Comparison of ENCODE assay signal across 8 cellular contexts in the genomic region with DNA sequence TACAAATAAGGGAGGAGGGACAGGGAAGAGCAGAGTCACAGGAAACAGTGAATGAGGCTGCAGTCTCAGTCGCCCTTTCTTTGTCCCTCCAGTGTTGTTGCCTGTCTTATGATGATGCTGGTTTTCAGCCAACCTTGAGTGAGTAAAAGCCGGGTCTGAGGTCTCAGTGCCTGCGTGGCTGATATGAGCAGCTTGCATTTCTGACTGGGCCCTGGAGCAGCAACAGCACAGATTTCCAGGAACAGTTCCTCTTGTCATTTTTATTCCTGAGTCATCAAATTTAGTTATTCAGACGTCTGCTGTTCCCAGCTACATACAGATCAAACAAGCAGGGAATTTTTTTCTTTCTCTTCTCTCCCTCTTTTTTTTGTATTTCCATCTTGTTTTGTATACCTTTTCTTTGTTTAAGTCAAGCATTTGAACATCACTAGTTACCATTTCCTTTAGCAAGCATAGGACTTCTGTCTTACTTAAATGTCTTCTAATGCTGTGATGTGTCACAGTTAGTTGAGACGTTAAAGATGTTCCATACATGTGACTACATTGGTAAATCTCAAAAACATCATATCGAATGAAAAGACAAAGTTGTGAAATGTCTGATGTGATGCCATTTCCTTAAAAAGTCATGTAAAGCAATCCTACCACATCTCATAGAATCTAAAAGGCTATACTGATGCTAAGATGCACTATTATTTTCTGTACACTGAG. TPM values are rescaled to one million over a fixed set of nuclear protein-coding genes. Genes with fewer than 3 reads are reported as not detected.
DNase-seq lines count a peak whose midpoint lies in the region; ATAC-seq lines count a peak whose summit lies in the region.

No MANE protein-coding gene starts in this region.

- ATAC-seq in GM21367 (IDR thresholded peaks at IDR 0.05; ENCODE audit: unreplicated experiment), result no peak

- peak; percentile 52 to 61 for DNase-seq in AML-193 (lab: John Stamatoyannopoulos, UW)
- peak; percentile 16 to 21 for DNase-seq in Kasumi-1 (lab: John Stamatoyannopoulos, UW)
- peak; percentile 38 for DNase-seq in activated naive CD4-positive, alpha-beta T cell treated with anti-CD3 and anti-CD28 coated beads, Interleukin-2, amount 50 U/mL, for 16 hours
- DNase-seq in iPS-NIHi7 (ENCODE audit: extremely low spot score), result peak; percentile 16
- peak; percentile 33 for DNase-seq in stimulated activated CD4-positive, alpha-beta T cell treated with anti-CD3 and anti-CD28 coated beads, Interleukin-4, amount 100 ng/mL, for 1 hour
- DNase-seq in dermis blood vessel endothelial cell, result no peak
- no peak for DNase-seq in SW480 (ENCODE audit: low spot score)

RNA-seq across cellular contexts. Expression of a gene that starts 26.6 kb away (rescaled TPM):
- under 0.01 and 0.19 TPM in 2 replicates for total RNA-seq in dermis blood vessel endothelial cell

Comparison
In these comparisons a context has a peak if more than half of its experiments do, and no peak if none do; other contexts are left out.
1. DNase-seq: peak in AML-193 (2 of 2), Kasumi-1 (2 of 2), activated naive CD4-positive, alpha-beta T cell treated with anti-CD3 and anti-CD28 coated beads, Interleukin-2, amount 50 U/mL, for 16 hours (single experiment), iPS-NIHi7 (single experiment) and stimulated activated CD4-positive, alpha-beta T cell treated with anti-CD3 and anti-CD28 coated beads, Interleukin-4, amount 100 ng/mL, for 1 hour (single experiment); none in dermis blood vessel endothelial cell (single experiment) and SW480 (single experiment).